ENCODE assay signal across 8 cellular contexts in the genomic region with DNA sequence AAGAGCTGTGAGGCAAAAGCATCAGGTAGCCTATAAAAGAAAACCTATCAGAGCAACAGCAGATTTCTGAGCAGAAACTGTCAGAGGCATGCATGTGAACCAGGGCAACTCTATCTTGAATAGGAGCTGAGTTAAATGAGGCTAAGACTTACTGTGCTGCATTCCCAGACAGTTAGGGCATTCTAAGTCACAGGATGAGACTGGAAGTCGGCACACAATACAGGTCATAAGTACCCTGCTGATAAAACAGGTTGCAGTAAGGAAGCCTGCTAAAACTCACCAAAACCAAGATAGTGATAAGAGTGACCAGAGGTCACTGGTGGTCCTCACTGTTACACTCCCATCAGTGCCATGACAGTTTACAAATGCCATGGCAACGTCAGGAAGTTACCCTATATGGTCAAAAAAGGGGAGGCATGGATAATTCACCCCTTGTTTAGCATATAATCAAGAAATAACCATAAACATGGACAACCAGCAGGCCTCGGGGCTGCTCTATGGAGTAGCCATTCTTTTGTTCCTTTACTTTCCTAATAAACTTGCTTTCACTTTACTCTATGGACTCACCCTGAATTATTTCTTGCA.
DNase-seq lines count a peak whose midpoint lies in the region; ATAC-seq, FAIRE-seq and TF ChIP-seq lines count a peak whose summit lies in the region.
"Not testable (repeated sequence)": the region's sequence is repeated elsewhere in the genome, so short reads cannot be mapped to it uniquely, and the experiment has no call there.

No MANE protein-coding gene starts in this region.

- H3K27ac Mint-ChIP-seq in WTC11: peak overlapping the region; percentile 13

- TF ChIP-seq POLR2A in A549 (IDR thresholded peaks at IDR 0.05; ENCODE audit: low read length): not testable (repeated sequence)

- WGBS in A549 (ENCODE audit: missing lambda C conversion rate): 38% methylated on average over 3 of the region's 3 CpGs

- DNase-seq in A549 (ENCODE audit: low read depth in 1 of 2, low spot score in 1 of 2) (peak in 1 of 2 experiments; percentile 37), GM04503 (ENCODE audit: low read depth) (peak; percentile 4), dermis blood vessel endothelial cell (peak; percentile 89), fibroblast of villous mesenchyme (ENCODE audit: low read depth) (peak; percentile 85), kidney epithelial cell (ENCODE audit: low read depth) (peak; percentile 39), pulmonary artery endothelial cell (ENCODE audit: low read depth, low spot score) (peak; percentile 89)
- DNase-seq in WTC11 (ENCODE audit: low spot score): not testable (repeated sequence)

- TF ChIP-seq CTCF in A549 (IDR thresholded peaks at IDR 0.05); WTC11 (IDR thresholded peaks at IDR 0.05); fibroblast of villous mesenchyme (IDR thresholded peaks at IDR 0.05; ENCODE audit: insufficient read depth, low read depth, low read length); kidney epithelial cell (IDR thresholded peaks at IDR 0.05; ENCODE audit: insufficient read depth, low read length, poor library complexity, severe bottlenecking): not testable (repeated sequence)

- H3K36me3 ChIP-seq in kidney epithelial cell (ENCODE audit: control insufficient read depth, insufficient read depth, low read length): not testable (repeated sequence)

- H3K9me3 ChIP-seq in A549: not testable (repeated sequence)

- not testable (repeated sequence) for H3K27ac ChIP-seq in A549

- not testable (repeated sequence) for TF ChIP-seq EP300 in A549 (IDR thresholded peaks at IDR 0.05)
- peak; percentile 25; the same call in 1 of the 2 replicates for TF ChIP-seq EP300 in Ishikawa (IDR thresholded peaks at IDR 0.05; ENCODE audit: borderline replicate concordance)

- peaks cover 12% of the 10 kb centered on the region for H3K36me3 Mint-ChIP-seq in WTC11

- ATAC-seq in A549 (peak in 1 of 2 experiments; percentile 72; a peak in 3 of 6 replicates), WTC11 (peak; percentile 59)

- TF ChIP-seq RAD21 in A549 (conservative IDR thresholded peaks at IDR 0.05 in 1 of 2, IDR thresholded peaks at IDR 0.05 in 1 of 2); Ishikawa (IDR thresholded peaks at IDR 0.05; ENCODE audit: low read depth): not testable (repeated sequence)

- H3K4me1 ChIP-seq in A549: peaks cover 12% of the 10 kb centered on the region; the same call in 2 of the 3 replicates

- H3K27me3 ChIP-seq in kidney epithelial cell (ENCODE audit: control insufficient read depth, insufficient read depth, low read length): not testable (repeated sequence)

- H3K4me3 Mint-ChIP-seq in WTC11: not testable (repeated sequence)

- H3K4me2 ChIP-seq in A549: 0 out of 3 replicates have a peak overlapping the region, but pooled peaks have one; percentile 3

- POLR2A ChIA-PET in A549 (lab: Yijun Ruan, JAX); WTC11 (lab: Charles Lee): not testable (repeated sequence)

- H3K9me3 Mint-ChIP-seq in WTC11: peaks cover 19% of the 10 kb centered on the region

- FAIRE-seq in A549 (lab: Jason Lieb, UNC): not testable (repeated sequence)

- peaks cover 30% of the 10 kb centered on the region for H3K4me1 Mint-ChIP-seq in WTC11

- H3K27me3 Mint-ChIP-seq in WTC11 (ENCODE audit: low read depth): not testable (repeated sequence)

- H3K4me3 ChIP-seq in A549; fibroblast of villous mesenchyme (ENCODE audit: low read depth, low read length); kidney epithelial cell (ENCODE audit: low read depth, low read length): not testable (repeated sequence)

- CTCF ChIA-PET in A549 (lab: Yijun Ruan, JAX): interaction anchor here (1.3 kb wide), 1 partner anchor 9 kb away, joined by 3 read pairs; no protein-coding TSS in a partner anchor
- CTCF ChIA-PET in WTC11 (lab: Charles Lee): not testable (repeated sequence)
